In genomic region chr2:26178746-26179436, GRCh38 we compare ENCODE assay signal across 9 cellular contexts. TPM values are rescaled to one million over a fixed set of nuclear protein-coding genes. Genes with fewer than 3 reads are reported as not detected.
DNase-seq lines count a peak whose midpoint lies in the region; ATAC-seq and TF ChIP-seq lines count a peak whose summit lies in the region.
"Had no signal": no experiment of that assay in that cellular context is flagged by ENCODE, and none has a peak within 500 bp of the region (broad histone marks: within the 10 kb centered on the region; RNA-seq: fewer than 3 reads in every experiment).

No MANE protein-coding gene starts in this region.

- POLR2A ChIA-PET in A673 (lab: Charles Lee; ENCODE audit: low non-redundant PET) = no interaction called here
- POLR2A ChIA-PET in activated CD8-positive, alpha-beta T cell treated with anti-CD3 and anti-CD28 coated beads, Interleukin-2, amount 10 ng/mL, durations not matched to agents 7 days and 5 days (lab: Charles Lee) = interaction anchor here (0.6 kb wide), 1 partner anchor 256 kb away, joined by 4 read pairs; no protein-coding TSS in a partner anchor

- H3K4me1 ChIP-seq in A673 (ENCODE audit: insufficient read depth, low read length, poor library complexity, severe bottlenecking) = peaks cover 5% of the 10 kb centered on the region
- peaks cover 6 to 23% (median 11%) of the 10 kb centered on the region in 9 donors for H3K4me1 ChIP-seq in heart right ventricle

- intact Hi-C loops in A673 (cut with micrococcal nuclease; ENCODE audit: unreplicated experiment) = no loop called here
- intact Hi-C loops in heart right ventricle (cut with DNase I) = no loop called here

- no peak for DNase-seq in A673 (ENCODE audit: low spot score)
- peak; percentile 40 for DNase-seq in activated CD8-positive, alpha-beta T cell treated with anti-CD3 and anti-CD28 coated beads, Interleukin-2, amount 10 ng/mL, durations not matched to agents 7 days and 5 days
- DNase-seq in heart right ventricle = peak in 1 of 2 donors; percentile 41
- DNase-seq in progenitor cell of endocrine pancreas (ENCODE audit: low spot score, unreplicated experiment) = no peak
- DNase-seq in GDM1 (lab: John Stamatoyannopoulos, UW) = no peak

- H3K36me3 Mint-ChIP-seq in activated CD8-positive, alpha-beta T cell treated with anti-CD3 and anti-CD28 coated beads, Interleukin-2, amount 10 ng/mL, durations not matched to agents 7 days and 5 days (ENCODE audit: low read depth) = no peaks in the 10 kb centered on the region
- H3K36me3 Mint-ChIP-seq in progenitor cell of endocrine pancreas (ENCODE audit: insufficient read depth) = peaks cover 4% of the 10 kb centered on the region

- H3K27me3 Mint-ChIP-seq in activated CD8-positive, alpha-beta T cell treated with anti-CD3 and anti-CD28 coated beads, Interleukin-2, amount 10 ng/mL, durations not matched to agents 7 days and 5 days (ENCODE audit: low read depth) = peaks cover 32% of the 10 kb centered on the region
- H3K27me3 Mint-ChIP-seq in progenitor cell of endocrine pancreas = peaks cover 49% of the 10 kb centered on the region

- no TSS peak for BruUV-seq in A673 (replicated peaks; lab: Mats Ljungman, UMichigan)

- no peak for TF ChIP-seq CTCF in A673 (conservative IDR thresholded peaks at IDR 0.05; ENCODE audit: low read depth, low read length)
- no peak for TF ChIP-seq CTCF in GM12875 (IDR thresholded peaks at IDR 0.05; ENCODE audit: borderline replicate concordance, insufficient read depth, low read depth, low read length)
- TF ChIP-seq CTCF in heart right ventricle (IDR thresholded peaks at IDR 0.05) = peak in 2 of 9 donors; percentile 8 to 13
- TF ChIP-seq CTCF in progenitor cell of endocrine pancreas (IDR thresholded peaks at IDR 0.05; ENCODE audit: unreplicated experiment) = no peak

- peaks cover 22% of the 10 kb centered on the region for H3K4me1 Mint-ChIP-seq in activated CD8-positive, alpha-beta T cell treated with anti-CD3 and anti-CD28 coated beads, Interleukin-2, amount 10 ng/mL, durations not matched to agents 7 days and 5 days (ENCODE audit: low read depth)
- peaks cover 8% of the 10 kb centered on the region for H3K4me1 Mint-ChIP-seq in progenitor cell of endocrine pancreas (ENCODE audit: low read depth)

- WGBS in heart right ventricle, 2 donors = 2% methylated on average over 41 to 46 of the region's 48 CpGs

- CTCF ChIA-PET in A673 (lab: Charles Lee) = no interaction called here
- CTCF ChIA-PET in activated CD8-positive, alpha-beta T cell treated with anti-CD3 and anti-CD28 coated beads, Interleukin-2, amount 10 ng/mL, durations not matched to agents 7 days and 5 days (lab: Charles Lee) = interaction anchor here (0.7 kb wide), 1 partner anchor 151 kb away, joined by 3 read pairs; no protein-coding TSS in a partner anchor

- H3K4me3 ChIP-seq in A673 (ENCODE audit: low read depth, low read length, poor library complexity, severe bottlenecking) (peak overlapping the region; percentile 26), GM12875 (ENCODE audit: low read depth, low read length) (peak overlapping the region; percentile 36), heart right ventricle (peak overlapping the region; percentile 28 to 72 (median 60))

- H3K27me3 ChIP-seq in A673 (replicated peaks; ENCODE audit: insufficient read depth, low read depth, low read length, poor library complexity) (no peaks in the 10 kb centered on the region), heart right ventricle (peaks cover 4 to 34% (median 19%) of the 10 kb centered on the region in 7 donors)

- H3K36me3 ChIP-seq in A673 (ENCODE audit: insufficient read depth, low read length, poor library complexity, severe bottlenecking) (no peaks in the 10 kb centered on the region), heart right ventricle (no peaks in the 10 kb centered on the region)

- H3K27ac ChIP-seq in A673 (ENCODE audit: low read depth, low read length, poor library complexity, severe bottlenecking) = no peak overlapping the region
- peak overlapping the region in 5 of 10 donors; percentile 7 to 55 (median 41) for H3K27ac ChIP-seq in heart right ventricle
- H3K27ac ChIP-seq: epithelial cell of prostate had no signal

- H3K27ac Mint-ChIP-seq in activated CD8-positive, alpha-beta T cell treated with anti-CD3 and anti-CD28 coated beads, Interleukin-2, amount 10 ng/mL, durations not matched to agents 7 days and 5 days = no peak overlapping the region
- no peak overlapping the region for H3K27ac Mint-ChIP-seq in progenitor cell of endocrine pancreas

- ATAC-seq in activated CD8-positive, alpha-beta T cell treated with anti-CD3 and anti-CD28 coated beads, Interleukin-2, amount 10 ng/mL, durations not matched to agents 7 days and 5 days = peak; percentile 76
- ATAC-seq in heart right ventricle (peak; percentile 41 to 64 (median 60)), GM18861 (IDR thresholded peaks at IDR 0.05; ENCODE audit: unreplicated experiment) (no peak), GM19328 (IDR thresholded peaks at IDR 0.05; ENCODE audit: unreplicated experiment) (no peak)

- no peaks in the 10 kb centered on the region for H3K9me3 Mint-ChIP-seq in activated CD8-positive, alpha-beta T cell treated with anti-CD3 and anti-CD28 coated beads, Interleukin-2, amount 10 ng/mL, durations not matched to agents 7 days and 5 days (ENCODE audit: insufficient read depth)
- no peaks in the 10 kb centered on the region for H3K9me3 Mint-ChIP-seq in progenitor cell of endocrine pancreas (ENCODE audit: low read depth)

- H3K4me3 Mint-ChIP-seq in activated CD8-positive, alpha-beta T cell treated with anti-CD3 and anti-CD28 coated beads, Interleukin-2, amount 10 ng/mL, durations not matched to agents 7 days and 5 days = peak overlapping the region; percentile 74
- H3K4me3 Mint-ChIP-seq in progenitor cell of endocrine pancreas (ENCODE audit: low read depth) = peak overlapping the region; percentile 57

- H3K9me3 ChIP-seq in A673 (ENCODE audit: low read depth, low read length, poor library complexity, severe bottlenecking) (no peaks in the 10 kb centered on the region), heart right ventricle (no peaks in the 10 kb centered on the region)

RNA-seq across cellular contexts. Expression of gene GAREM2, which starts 6.0 kb away (rescaled TPM):
- total RNA-seq in A673 (2021) = 2.8 and 5.0 TPM in 2 replicates
- total RNA-seq in activated CD8-positive, alpha-beta T cell treated with anti-CD3 and anti-CD28 coated beads, Interleukin-2, amount 10 ng/mL, durations not matched to agents 7 days and 5 days = 1 to 10 TPM; 2.8 to 5.5 TPM
- 1 to 10 TPM in 6 of 10 donors, under 1 TPM in 4; 0.55 to 2.3 (median 1.4) TPM for total RNA-seq in heart right ventricle
- polyA plus RNA-seq in heart right ventricle = under 1 TPM; 0.59 to 0.72 TPM
- total RNA-seq in progenitor cell of endocrine pancreas = 10.4 and 12.1 TPM in 2 replicates

Comparison
In these comparisons a context has a peak if more than half of its experiments do, and no peak if none do; other contexts are left out.
1. ATAC-seq: peak in activated CD8-positive, alpha-beta T cell treated with anti-CD3 and anti-CD28 coated beads, Interleukin-2, amount 10 ng/mL, durations not matched to agents 7 days and 5 days (single experiment) and heart right ventricle (8 of 8); none in GM18861 (single experiment) and GM19328 (single experiment).
2. Peak in every context shown above with its lines, with median percentiles within 50 percentile points of each other: H3K4me3 ChIP-seq.